In genomic region chr15:44186724-44187123, GRCh38 we compare ENCODE assay signal across 1 cellular context.
TF ChIP-seq lines count a peak whose summit lies in the region.

No MANE protein-coding gene starts in this region.

TF ChIP-seq in GM23338, 12 proteins besides CTCF, POLR2A, EP300 and RAD21 (continued from another document):
- no peak for TF ChIP-seq ZNF462 (CRISPR knock-in tag; IDR thresholded peaks at IDR 0.05)
- TF ChIP-seq STAT1 (IDR thresholded peaks at IDR 0.05; ENCODE audit: unreplicated experiment): no peak
- no peak for TF ChIP-seq ETS1 (IDR thresholded peaks at IDR 0.05)
- TF ChIP-seq EZH2phosphoT487 (IDR thresholded peaks at IDR 0.05; ENCODE audit: unreplicated experiment): no peak
- TF ChIP-seq EZH2 (IDR thresholded peaks at IDR 0.05; ENCODE audit: low read depth, unreplicated experiment): no peak
